ENCODE assay signal across 9 cellular contexts in the genomic region with DNA sequence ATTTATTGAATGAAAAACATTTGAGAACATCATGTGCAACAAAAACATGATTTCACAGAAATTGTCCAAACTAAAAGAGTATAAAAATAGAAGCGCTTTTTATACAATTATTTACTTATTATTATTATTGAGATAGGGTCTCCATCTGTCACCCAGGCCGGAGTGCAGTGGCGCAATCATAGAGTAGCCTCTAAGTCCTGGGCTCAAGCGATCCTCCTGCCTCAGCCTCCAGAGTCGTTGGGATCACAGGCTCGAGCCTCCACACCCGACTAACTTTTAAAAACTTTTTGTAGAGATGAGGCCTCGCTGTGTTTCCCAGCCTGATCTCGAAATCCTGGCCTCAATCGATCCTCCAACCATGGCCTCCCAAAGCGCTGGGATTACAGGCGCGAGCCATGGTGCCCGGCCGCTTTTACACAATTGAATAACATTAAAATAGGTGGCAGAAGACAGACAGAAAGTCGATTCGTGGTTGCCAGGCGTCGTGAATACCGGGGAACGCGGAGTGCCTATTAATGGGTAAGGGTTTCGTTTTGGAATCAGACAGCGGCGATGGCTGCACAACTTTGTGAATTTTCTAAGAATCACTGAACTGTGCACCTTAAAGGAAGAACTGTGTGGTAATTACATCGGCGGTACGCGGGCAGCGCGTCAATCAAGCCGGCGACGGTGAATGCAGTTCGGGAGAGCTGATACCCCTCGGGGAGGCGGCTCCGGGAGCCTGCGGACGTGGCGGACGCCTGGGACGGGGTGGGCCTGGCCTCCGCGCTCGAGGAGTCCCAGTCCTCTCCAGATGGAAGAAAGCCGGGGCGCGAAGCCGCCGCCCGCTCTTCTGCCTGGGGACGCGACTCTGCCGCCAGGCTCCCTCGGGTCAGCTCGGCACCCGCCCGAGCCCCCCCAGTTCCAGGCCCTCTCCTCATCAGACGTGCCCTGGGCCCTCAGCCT. TPM values are rescaled to one million over a fixed set of nuclear protein-coding genes. Genes with fewer than 3 reads are reported as not detected.
DNase-seq lines count a peak whose midpoint lies in the region; ATAC-seq, FAIRE-seq and TF ChIP-seq lines count a peak whose summit lies in the region.
"Had no signal": no experiment of that assay in that cellular context is flagged by ENCODE, and none has a peak within 500 bp of the region (broad histone marks: within the 10 kb centered on the region; RNA-seq: fewer than 3 reads in every experiment).

No MANE protein-coding gene starts in this region.

- peaks cover 16% of the 10 kb centered on the region for H4K20me1 ChIP-seq in K562 (replicated peaks; ENCODE audit: control insufficient read depth, insufficient read depth, low read length)

- POLR2A ChIA-PET in K562 (lab: Yijun Ruan, JAX), result interaction anchor here (0.6 to 1.6 kb wide), 8 partner anchors 11 to 191 kb away, joined by 3 to 8 read pairs (median 4); no protein-coding TSS in a partner anchor

- TF ChIP-seq EP300 in K562 (IDR thresholded peaks at IDR 0.05; ENCODE audit: low read length), result no peak

- 2% methylated on average over 37 of the region's 60 CpGs for WGBS in K562 (ENCODE audit: insufficient coverage, low coverage, missing lambda C conversion rate)

- no peaks in the 10 kb centered on the region for H3K27me3 ChIP-seq in K562 (ENCODE audit: control insufficient read depth in 2 of 2, insufficient read depth in 2 of 2, low read length in 2 of 2)

- H3K79me2 ChIP-seq in K562 (ENCODE audit: control insufficient read depth, insufficient read depth, low read length), result peaks cover 56% of the 10 kb centered on the region

- no peak for TF ChIP-seq POLR2A in K562 (conservative IDR thresholded peaks at IDR 0.05)

- peak overlapping the region; percentile 82 for H3K4me2 ChIP-seq in K562 (ENCODE audit: insufficient read depth, low read length)

- H3K36me3 ChIP-seq in K562 (ENCODE audit: control insufficient read depth, insufficient read depth, low read length), result peaks cover 17% of the 10 kb centered on the region; the same call in 1 of the 3 replicates

- no peak for FAIRE-seq in HTR-8/SVneo (lab: Jason Lieb, UNC)
- peak; percentile 26 for FAIRE-seq in K562 (lab: Jason Lieb, UNC)
- FAIRE-seq: islet of Langerhans had no signal

- peaks cover 4 to 21% of the 10 kb centered on the region in 2 experiments; a peak in 4 of 5 replicates for H3K4me1 ChIP-seq in K562 (replicated peaks in 1 of 2; ENCODE audit: control insufficient read depth in 2 of 2, insufficient read depth in 2 of 2, low read length in 2 of 2)

- peak; percentile 37 for ATAC-seq in GM21515 (IDR thresholded peaks at IDR 0.05; ENCODE audit: unreplicated experiment)
- ATAC-seq in K562, result peak; percentile 64

- TF ChIP-seq CTCF in K562 (IDR thresholded peaks at IDR 0.05 in 2 of 3, conservative IDR thresholded peaks at IDR 0.05 in 1 of 3; ENCODE audit: insufficient read depth in 2 of 3, low read depth in 1 of 3, low read length in 3 of 3), result no peak

- BruUV-seq in K562 (replicated peaks; lab: Mats Ljungman, UMichigan), result TSS peak; percentile 46

- DNase-seq in EH (ENCODE audit: low read depth) (peak; percentile 71), HTR-8/SVneo (ENCODE audit: insufficient read length, low spot score) (peak; percentile 48), T follicular helper cell (ENCODE audit: low read depth) (peak; percentile 28), K562 (ENCODE audit: extremely low read depth in 1 of 4, low spot score in 3 of 4) (peak in 1 of 4 experiments; percentile 49), iPS-NIHi7 (ENCODE audit: extremely low spot score) (peak; percentile 76), NCI-H2107 treated with DMSO at 0.1 percent for 48 hours (lab: John Stamatoyannopoulos, UW; ENCODE audit: unreplicated experiment) (no peak)
- DNase-seq in stimulated activated CD4-positive, alpha-beta T cell treated with anti-CD3 and anti-CD28 coated beads, Interleukin-12 subunit alpha, Interleukin-12 subunit beta, amount 100 ng/mL, for 4 hours, result peak; percentile 41

- no peak for TF ChIP-seq RAD21 in K562 (CRISPR knock-in tag; conservative IDR thresholded peaks at IDR 0.05 in 1 of 2, IDR thresholded peaks at IDR 0.05 in 1 of 2)

- H3K27ac ChIP-seq in K562 (ENCODE audit: extremely low read depth, low read depth, low read length), result peak overlapping the region; percentile 89

- peak overlapping the region; percentile 51; the same call in 1 of the 2 replicates for H2AFZ ChIP-seq in K562 (ENCODE audit: low read depth, low read length)

- intact Hi-C loops in K562 (cut with micrococcal nuclease), result loop anchor here (5.0 kb wide), 1 partner anchor 59 kb away; no protein-coding TSS in a partner anchor

- H3K9ac ChIP-seq in K562 (ENCODE audit: insufficient read depth in 1 of 2, low read depth in 2 of 2, low read length in 2 of 2), result peak overlapping the region; percentile 78 to 97

- peak overlapping the region; percentile 93 for H3K4me3 ChIP-seq in K562

- in situ Hi-C loops in K562 (cut with MboI), result no loop called here

- no peaks in the 10 kb centered on the region for H3K9me1 ChIP-seq in K562 (ENCODE audit: control insufficient read depth, insufficient read depth, low read length)

- H3K9me3 ChIP-seq in K562 (replicated peaks; ENCODE audit: control insufficient read depth, insufficient read depth, low read depth, low read length), result no peaks in the 10 kb centered on the region

- CTCF ChIA-PET in K562 (lab: Yijun Ruan, JAX; ENCODE audit: low intra/inter-chr PET ratio), result no interaction called here

TF ChIP-seq in K562, 482 proteins besides CTCF, POLR2A, EP300 and RAD21 (continues in another document):
- TF ChIP-seq HDAC1 (IDR thresholded peaks at IDR 0.05) (0 out of 4 replicates have a peak, but pooled peaks of 1 of the 2 experiments have one; percentile 33), WHSC1 (IDR thresholded peaks at IDR 0.05; ENCODE audit: low read length) (no peak), KDM1A (IDR thresholded peaks at IDR 0.05) (peak in 1 of 2 experiments; percentile 49; a peak in 1 of 4 replicates), TFAP4 (CRISPR knock-in tag; IDR thresholded peaks at IDR 0.05; ENCODE audit: borderline replicate concordance) (peak; percentile 45; the same call in 1 of the 2 replicates), RCOR1 (IDR thresholded peaks at IDR 0.05; ENCODE audit: borderline replicate concordance in 1 of 2, low read depth in 2 of 2, low read length in 2 of 2) (peak in 1 of 2 experiments; percentile 31; a peak in 1 of 4 replicates), RBBP5 (IDR thresholded peaks at IDR 0.05; ENCODE audit: borderline replicate concordance, insufficient read depth, low read length, poor library complexity, severe bottlenecking) (peak; percentile 69), ZFX (CRISPR knock-in tag; IDR thresholded peaks at IDR 0.05) (peak; percentile 72)
- TF ChIP-seq, protein P1, sequence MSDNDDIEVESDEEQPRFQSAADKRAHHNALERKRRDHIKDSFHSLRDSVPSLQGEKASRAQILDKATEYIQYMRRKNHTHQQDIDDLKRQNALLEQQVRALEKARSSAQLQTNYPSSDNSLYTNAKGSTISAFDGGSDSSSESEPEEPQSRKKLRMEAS (CRISPR knock-in tag; IDR thresholded peaks at IDR 0.05), result 0 out of 2 replicates have a peak, but pooled peaks have one; percentile 36

RNA-seq across cellular contexts. Expression of gene TBC1D20, which starts 0.8 kb away (rescaled TPM):
- 62.9 and 93.5 TPM in 2 replicates for total RNA-seq in K562 (2011; cell fraction: chromatin; rRNA removed; ENCODE audit: low replicate concordance)
- 46.9 and 48.3 TPM in 2 replicates for total RNA-seq in K562 (2011; cell fraction: nucleolus; rRNA removed)
- total RNA-seq in K562 (2011; cell fraction: nucleoplasm; rRNA removed), result 55.8 and 62.3 TPM in 2 replicates
- 15.1 and 20.0 TPM in 2 replicates for total RNA-seq in K562 (2014; rRNA removed)
- total RNA-seq in K562 (2014; rRNA removed; fragmentation: Illumina TruSeq; extraction: Trizol), result 11.9 and 14.2 TPM in 2 replicates
- total RNA-seq in K562 (2015; rRNA removed; fragmentation: Illumina TruSeq; extraction: Trizol), result 11.8 and 12.8 TPM in 2 replicates
- 17.8 and 20.6 TPM in 2 replicates for total RNA-seq in K562 (2021)
- polyA plus RNA-seq in K562 (2011; rRNA removed), result 25.3 and 45.8 TPM in 2 replicates
- 29.6 and 54.5 TPM in 2 replicates for polyA plus RNA-seq in K562 (2011; cell fraction: cytosol; rRNA removed)
- polyA plus RNA-seq in K562 (2011; cell fraction: nucleus; rRNA removed), result 63.5 and 76.7 TPM in 2 replicates
- 14.9 and 35.8 TPM in 2 replicates for polyA plus RNA-seq in K562 (2012)
- polyA plus RNA-seq in K562 (2014; fragmentation: Illumina TruSeq; extraction: Trizol), result 20.4 and 23.7 TPM in 2 replicates
- polyA plus RNA-seq in K562 (2014; fragmentation: Nextera tagmentation; extraction: Ambion mirVana), result 1 to 10 TPM; 7.0 to 9.5 TPM
- polyA plus RNA-seq in K562 (2014; rRNA removed), result 20.1 and 21.1 TPM in 2 replicates
- 25.0 and 35.4 TPM in 2 replicates for polyA minus RNA-seq in K562 (2011; rRNA and poly(A)+ RNA removed)
- 11.8 and 18.3 TPM in 2 replicates for polyA minus RNA-seq in K562 (2011; cell fraction: cytosol; rRNA and poly(A)+ RNA removed)
- 13.1 and 31.0 TPM in 2 replicates for polyA minus RNA-seq in K562 (2011; cell fraction: nucleus; rRNA and poly(A)+ RNA removed)

RNA-seq across cellular contexts. Expression of gene RBCK1, which starts 53.4 kb away (rescaled TPM):
- total RNA-seq in K562 (2011; cell fraction: chromatin; rRNA removed; ENCODE audit: low replicate concordance), result 91.7 and 117 TPM in 2 replicates
- total RNA-seq in K562 (2011; cell fraction: nucleolus; rRNA removed), result 53.4 and 61.7 TPM in 2 replicates
- 62.0 and 75.0 TPM in 2 replicates for total RNA-seq in K562 (2011; cell fraction: nucleoplasm; rRNA removed)
- total RNA-seq in K562 (2014; rRNA removed) (46.1 and 58.1 TPM in 2 replicates), K562 (2014; rRNA removed; fragmentation: Illumina TruSeq; extraction: Trizol) (18.4 and 22.1 TPM in 2 replicates), K562 (2015; rRNA removed; fragmentation: Illumina TruSeq; extraction: Trizol) (18.0 and 19.3 TPM in 2 replicates), K562 (2021) (51.7 and 54.2 TPM in 2 replicates)
- polyA plus RNA-seq in K562 (2011; rRNA removed) (37.6 and 58.2 TPM in 2 replicates), K562 (2014; fragmentation: Illumina TruSeq; extraction: Trizol) (26.5 and 37.1 TPM in 2 replicates), K562 (2014; fragmentation: Nextera tagmentation; extraction: Ambion mirVana) (1 to 10 TPM; 5.9 to 8.3 TPM), K562 (2014; rRNA removed) (52.7 and 59.3 TPM in 2 replicates)
- 41.1 and 50.2 TPM in 2 replicates for polyA plus RNA-seq in K562 (2011; cell fraction: cytosol; rRNA removed)
- 71.7 and 92.4 TPM in 2 replicates for polyA plus RNA-seq in K562 (2011; cell fraction: nucleus; rRNA removed)
- polyA plus RNA-seq in K562 (2012), result 38.5 and 194 TPM in 2 replicates
- polyA minus RNA-seq in K562 (2011; rRNA and poly(A)+ RNA removed), result 16.0 and 22.1 TPM in 2 replicates
- polyA minus RNA-seq in K562 (2011; cell fraction: cytosol; rRNA and poly(A)+ RNA removed), result 16.1 and 28.0 TPM in 2 replicates
- 15.3 and 29.2 TPM in 2 replicates for polyA minus RNA-seq in K562 (2011; cell fraction: nucleus; rRNA and poly(A)+ RNA removed)
